ENCODE assay signal across 10 cellular contexts in the genomic region with DNA sequence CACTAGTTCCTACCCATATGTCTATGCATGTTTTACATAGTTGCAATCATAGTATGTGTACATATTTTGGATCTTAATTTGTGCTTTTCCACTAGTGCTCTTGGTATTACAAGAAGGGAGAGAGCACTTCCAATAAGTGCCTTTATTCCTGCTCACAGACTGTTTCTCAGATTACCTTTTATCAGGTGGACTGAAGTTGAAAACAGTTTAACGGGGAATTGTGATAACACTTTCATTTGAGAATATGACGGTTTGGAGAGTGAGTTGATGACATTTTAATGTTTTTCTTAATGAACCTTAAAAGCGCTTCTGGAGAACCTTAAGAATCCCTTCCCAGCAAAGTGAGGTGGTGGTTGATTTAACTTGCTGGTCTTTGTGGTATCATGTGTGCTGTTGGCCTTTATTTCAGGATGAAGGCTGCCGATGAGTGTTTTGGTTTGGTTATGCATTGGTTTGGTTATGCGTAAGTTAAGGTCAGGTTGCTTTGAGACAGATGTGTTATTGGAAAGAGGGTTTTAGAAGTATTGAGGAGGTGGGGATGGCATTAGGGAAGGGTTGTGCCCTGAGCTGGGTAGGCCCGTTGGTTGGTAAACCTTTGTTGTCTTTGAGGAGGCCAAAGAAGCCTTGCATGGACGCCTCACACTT. TPM values are rescaled to one million over a fixed set of nuclear protein-coding genes. Genes with fewer than 3 reads are reported as not detected.
A peak's percentile ranks its signal among the peaks of the same experiment; 100 is the strongest.
DNase-seq lines count a peak whose midpoint lies in the region; ATAC-seq and TF ChIP-seq lines count a peak whose summit lies in the region.
"Had no signal": no experiment of that assay in that cellular context is flagged by ENCODE, and none has a peak within 500 bp of the region (broad histone marks: within the 10 kb centered on the region; RNA-seq: fewer than 3 reads in every experiment).

No MANE protein-coding gene starts in this region.

- H3K27ac Mint-ChIP-seq in GM23338, result no peak overlapping the region
- peak overlapping the region; percentile 100 for H3K27ac Mint-ChIP-seq in activated naive CD8-positive, alpha-beta T cell
- peak overlapping the region; percentile 57 for H3K27ac Mint-ChIP-seq in mesothelial cell of epicardium

- no peaks in the 10 kb centered on the region for H3K9me3 Mint-ChIP-seq in GM23338
- H3K9me3 Mint-ChIP-seq in activated naive CD8-positive, alpha-beta T cell (ENCODE audit: low read depth), result peaks cover 3% of the 10 kb centered on the region
- H3K9me3 Mint-ChIP-seq in mesothelial cell of epicardium, result no peaks in the 10 kb centered on the region

- CTCF ChIA-PET in AG04450 (lab: Charles Lee), result no interaction called here

- DNase-seq in AG04450 (ENCODE audit: low read depth, low spot score) (no peak), GM23338 (ENCODE audit: low spot score) (no peak), mesothelial cell of epicardium (ENCODE audit: low spot score in 2 of 2, unreplicated experiment in 2 of 2) (no peak), sigmoid colon (no peak)
- DNase-seq: NCI-H1048; stimulated activated CD4-positive, alpha-beta T cell treated with anti-CD3 and anti-CD28 coated beads, Interleukin-4, amount 100 ng/mL, for 4 hours had no signal

- H3F3A ChIP-seq in GM23338 (replicated peaks; ENCODE audit: low read depth), result no peaks in the 10 kb centered on the region

- WGBS in sigmoid colon, 2 donors, result 63 to 77% methylated on average over 7 of the region's 7 CpGs

- H3K27ac ChIP-seq in AG04450 (ENCODE audit: low read depth, low read length), result no peak overlapping the region
- no peak overlapping the region for H3K27ac ChIP-seq in GM23338 (ENCODE audit: low read depth)
- no peak overlapping the region for H3K27ac ChIP-seq in sigmoid colon

- H3K36me3 Mint-ChIP-seq in GM23338 (ENCODE audit: low read depth) (peaks cover 24% of the 10 kb centered on the region), mesothelial cell of epicardium (peaks cover 5% of the 10 kb centered on the region)
- peaks cover 16% of the 10 kb centered on the region for H3K36me3 Mint-ChIP-seq in activated naive CD8-positive, alpha-beta T cell

- TF ChIP-seq POLR2A in sigmoid colon (IDR thresholded peaks at IDR 0.05), result no peak

- H3K4me1 ChIP-seq in GM23338 (ENCODE audit: insufficient read depth), result peaks cover 17% of the 10 kb centered on the region
- peaks cover 0 to 46% (median 39%) of the 10 kb centered on the region in 4 donors for H3K4me1 ChIP-seq in sigmoid colon

- H3K27me3 Mint-ChIP-seq in GM23338 (ENCODE audit: insufficient read depth, low read depth, poor library complexity) (peaks cover 5% of the 10 kb centered on the region), mesothelial cell of epicardium (ENCODE audit: low read depth) (no peaks in the 10 kb centered on the region)
- H3K27me3 Mint-ChIP-seq in activated naive CD8-positive, alpha-beta T cell, result no peaks in the 10 kb centered on the region

- peaks cover 62% of the 10 kb centered on the region for H3K79me2 ChIP-seq in GM23338 (replicated peaks; ENCODE audit: insufficient read depth)

- peak overlapping the region; percentile 10; the same call in 1 of the 2 replicates for H3K4me3 ChIP-seq in AG04450 (ENCODE audit: low read depth, low read length)
- H3K4me3 ChIP-seq in GM23338, result peak overlapping the region; percentile 20; the same call in 1 of the 2 replicates
- no peak overlapping the region for H3K4me3 ChIP-seq in sigmoid colon

- H2AFZ ChIP-seq in GM23338, result no peak overlapping the region

- TF ChIP-seq EP300 in sigmoid colon (IDR thresholded peaks at IDR 0.05), result no peak

- TF ChIP-seq CTCF in AG04450 (IDR thresholded peaks at IDR 0.05; ENCODE audit: low read depth, low read length), result no peak
- TF ChIP-seq CTCF in GM23338 (conservative IDR thresholded peaks at IDR 0.05; ENCODE audit: low read depth in 2 of 2), result no peak
- TF ChIP-seq CTCF in mesothelial cell of epicardium (IDR thresholded peaks at IDR 0.05; ENCODE audit: unreplicated experiment), result no peak
- no peak for TF ChIP-seq CTCF in sigmoid colon (IDR thresholded peaks at IDR 0.05)

- H3K36me3 ChIP-seq in GM23338 (ENCODE audit: insufficient read depth), result no peaks in the 10 kb centered on the region
- H3K36me3 ChIP-seq in sigmoid colon, result no peaks in the 10 kb centered on the region

- H3K27me3 ChIP-seq in AG04450 (ENCODE audit: control insufficient read depth, insufficient read depth, low read length) (no peaks in the 10 kb centered on the region), GM23338 (ENCODE audit: insufficient read depth) (peaks cover 16% of the 10 kb centered on the region; the same call in 1 of the 2 replicates), sigmoid colon (no peaks in the 10 kb centered on the region)

- POLR2A ChIA-PET in AG04450 (lab: Yijun Ruan, JAX), result no interaction called here

- H3K4me3 Mint-ChIP-seq in GM23338, result peak overlapping the region; percentile 23
- H3K4me3 Mint-ChIP-seq in activated naive CD8-positive, alpha-beta T cell, result peak overlapping the region; percentile 100
- peak overlapping the region; percentile 42 for H3K4me3 Mint-ChIP-seq in mesothelial cell of epicardium

- ATAC-seq in GM23338, result no peak
- no peak for ATAC-seq in HG03521 (IDR thresholded peaks at IDR 0.05; ENCODE audit: unreplicated experiment)
- no peak for ATAC-seq in HG03280 (IDR thresholded peaks at IDR 0.05; ENCODE audit: unreplicated experiment)
- ATAC-seq in GM18519 (IDR thresholded peaks at IDR 0.05; ENCODE audit: low FRiP score, unreplicated experiment), result no peak

- H3K9me2 ChIP-seq in GM23338 (ENCODE audit: insufficient read depth), result no peaks in the 10 kb centered on the region

- intact Hi-C loops in sigmoid colon (cut with DNase I), result loop anchor here (10.0 kb wide), 1 partner anchor 895 kb away; no protein-coding TSS in a partner anchor

- peaks cover 54% of the 10 kb centered on the region for H3K4me1 Mint-ChIP-seq in GM23338
- peaks cover 60% of the 10 kb centered on the region for H3K4me1 Mint-ChIP-seq in activated naive CD8-positive, alpha-beta T cell (ENCODE audit: low read depth)
- H3K4me1 Mint-ChIP-seq in mesothelial cell of epicardium, result peaks cover 39% of the 10 kb centered on the region

- H3K9me3 ChIP-seq in AG04450 (ENCODE audit: control insufficient read depth, insufficient read depth, low read length), result no peaks in the 10 kb centered on the region
- no peaks in the 10 kb centered on the region for H3K9me3 ChIP-seq in sigmoid colon

- peak overlapping the region; percentile 52; the same call in 1 of the 2 replicates for H3K4me2 ChIP-seq in GM23338

- H4K20me1 ChIP-seq in GM23338 (replicated peaks; ENCODE audit: insufficient read depth), result peaks cover 5% of the 10 kb centered on the region

TF ChIP-seq in GM23338, 12 proteins besides CTCF, POLR2A, EP300 and RAD21 (continues in another document):
- TF ChIP-seq, protein P1, sequence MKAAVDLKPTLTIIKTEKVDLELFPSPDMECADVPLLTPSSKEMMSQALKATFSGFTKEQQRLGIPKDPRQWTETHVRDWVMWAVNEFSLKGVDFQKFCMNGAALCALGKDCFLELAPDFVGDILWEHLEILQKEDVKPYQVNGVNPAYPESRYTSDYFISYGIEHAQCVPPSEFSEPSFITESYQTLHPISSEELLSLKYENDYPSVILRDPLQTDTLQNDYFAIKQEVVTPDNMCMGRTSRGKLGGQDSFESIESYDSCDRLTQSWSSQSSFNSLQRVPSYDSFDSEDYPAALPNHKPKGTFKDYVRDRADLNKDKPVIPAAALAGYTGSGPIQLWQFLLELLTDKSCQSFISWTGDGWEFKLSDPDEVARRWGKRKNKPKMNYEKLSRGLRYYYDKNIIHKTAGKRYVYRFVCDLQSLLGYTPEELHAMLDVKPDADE (IDR thresholded peaks at IDR 0.05), result no peak
- TF ChIP-seq CREB1 (CRISPR knock-in tag; IDR thresholded peaks at IDR 0.05; ENCODE audit: low read depth), result no peak
- TF ChIP-seq, protein P2, sequence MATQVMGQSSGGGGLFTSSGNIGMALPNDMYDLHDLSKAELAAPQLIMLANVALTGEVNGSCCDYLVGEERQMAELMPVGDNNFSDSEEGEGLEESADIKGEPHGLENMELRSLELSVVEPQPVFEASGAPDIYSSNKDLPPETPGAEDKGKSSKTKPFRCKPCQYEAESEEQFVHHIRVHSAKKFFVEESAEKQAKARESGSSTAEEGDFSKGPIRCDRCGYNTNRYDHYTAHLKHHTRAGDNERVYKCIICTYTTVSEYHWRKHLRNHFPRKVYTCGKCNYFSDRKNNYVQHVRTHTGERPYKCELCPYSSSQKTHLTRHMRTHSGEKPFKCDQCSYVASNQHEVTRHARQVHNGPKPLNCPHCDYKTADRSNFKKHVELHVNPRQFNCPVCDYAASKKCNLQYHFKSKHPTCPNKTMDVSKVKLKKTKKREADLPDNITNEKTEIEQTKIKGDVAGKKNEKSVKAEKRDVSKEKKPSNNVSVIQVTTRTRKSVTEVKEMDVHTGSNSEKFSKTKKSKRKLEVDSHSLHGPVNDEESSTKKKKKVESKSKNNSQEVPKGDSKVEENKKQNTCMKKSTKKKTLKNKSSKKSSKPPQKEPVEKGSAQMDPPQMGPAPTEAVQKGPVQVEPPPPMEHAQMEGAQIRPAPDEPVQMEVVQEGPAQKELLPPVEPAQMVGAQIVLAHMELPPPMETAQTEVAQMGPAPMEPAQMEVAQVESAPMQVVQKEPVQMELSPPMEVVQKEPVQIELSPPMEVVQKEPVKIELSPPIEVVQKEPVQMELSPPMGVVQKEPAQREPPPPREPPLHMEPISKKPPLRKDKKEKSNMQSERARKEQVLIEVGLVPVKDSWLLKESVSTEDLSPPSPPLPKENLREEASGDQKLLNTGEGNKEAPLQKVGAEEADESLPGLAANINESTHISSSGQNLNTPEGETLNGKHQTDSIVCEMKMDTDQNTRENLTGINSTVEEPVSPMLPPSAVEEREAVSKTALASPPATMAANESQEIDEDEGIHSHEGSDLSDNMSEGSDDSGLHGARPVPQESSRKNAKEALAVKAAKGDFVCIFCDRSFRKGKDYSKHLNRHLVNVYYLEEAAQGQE (IDR thresholded peaks at IDR 0.05; ENCODE audit: unreplicated experiment), result no peak
- no peak for TF ChIP-seq ZNF331 (CRISPR knock-in tag; IDR thresholded peaks at IDR 0.05; ENCODE audit: low read depth)
- no peak for TF ChIP-seq ZNF114 (CRISPR knock-in tag; IDR thresholded peaks at IDR 0.05)
- TF ChIP-seq POLR2AphosphoS5 (IDR thresholded peaks at IDR 0.05; ENCODE audit: low read depth), result no peak
- no peak for TF ChIP-seq EZH2 (IDR thresholded peaks at IDR 0.05; ENCODE audit: low read depth, unreplicated experiment)

RNA-seq across cellular contexts. Expression of a gene that starts 2.8 kb away (rescaled TPM):
- polyA plus RNA-seq in AG04450 (2011; rRNA removed) (36.0 and 42.5 TPM in 2 replicates), GM23338 (2016; fragmentation: Nextera tagmentation; extraction: Ambion mirVana) (2.2 and 2.3 TPM in 2 replicates), sigmoid colon (10 to 100 TPM in 1 of 3 donors, 1 to 10 TPM in 2; 3.6 to 22.2 (median 5.1) TPM)
- 47.1 and 50.6 TPM in 2 replicates for polyA minus RNA-seq in AG04450 (2011; rRNA and poly(A)+ RNA removed)
- total RNA-seq in GM23338 (2014; rRNA removed; shearing (Covaris generic)), result 10.4 and 36.7 TPM in 2 replicates
- total RNA-seq in mesothelial cell of epicardium (24.0 to 26.0 TPM (median 25.7 TPM) in 3 replicates), sigmoid colon (10 to 100 TPM; 14.3 to 23.8 (median 20.5) TPM)

Comparison
In these comparisons a context has a peak if more than half of its experiments do, and no peak if none do; other contexts are left out.
1. H3K4me3 ChIP-seq: peak in AG04450 (single experiment) and GM23338 (single experiment); none in sigmoid colon (0 of 4).
2. H3K4me3 Mint-ChIP-seq: peak in every context shown above with its lines; median percentile 100 in activated naive CD8-positive, alpha-beta T cell; 42 in mesothelial cell of epicardium; 23 in GM23338.